ENCODE assay signal across 22 cellular contexts in genomic region chr10:3082290-3082689, GRCh38.
"Had no signal": no experiment of that assay in that cellular context is flagged by ENCODE, and none has a peak within 500 bp of the region (broad histone marks: within the 10 kb centered on the region; RNA-seq: fewer than 3 reads in every experiment).

No MANE protein-coding gene starts in this region.

- H2AFZ ChIP-seq: neural progenitor cell had no signal

- H3K4me3 Mint-ChIP-seq: mesothelial cell of epicardium; naive thymus-derived CD4-positive, alpha-beta T cell; nephron; neural progenitor cell; stimulated activated naive B cell treated with anti-CD40 and anti-IgM and Interleukin-4, amounts not matched to agents 10 μg/mL and 1 μg/mL and 100 μg/mL, for 72 hours; stimulated activated naive CD8-positive, alpha-beta T cell treated with anti-CD3 and anti-CD28 coated beads, Interleukin-15, Interleukin-2, amounts not matched to agents 100 ng/mL and 50 ng/mL, for 24 hours had no signal

- H3K4me2 ChIP-seq: neural progenitor cell had no signal

- H3K9me3 ChIP-seq: left lung, mucosa of descending colon, ovary, psoas muscle, thoracic aorta, transverse colon had no signal

- H3K4me1 ChIP-seq: left lung, psoas muscle had no signal

- H3K27ac Mint-ChIP-seq: mesothelial cell of epicardium; naive thymus-derived CD4-positive, alpha-beta T cell; nephron; neural progenitor cell; stimulated activated naive B cell treated with anti-CD40 and anti-IgM and Interleukin-4, amounts not matched to agents 10 μg/mL and 1 μg/mL and 100 μg/mL, for 72 hours; stimulated activated naive CD8-positive, alpha-beta T cell treated with anti-CD3 and anti-CD28 coated beads, Interleukin-15, Interleukin-2, amounts not matched to agents 100 ng/mL and 50 ng/mL, for 24 hours had no signal

- ATAC-seq: left cardiac atrium; left lung; naive thymus-derived CD4-positive, alpha-beta T cell; psoas muscle; right cardiac atrium; stimulated activated naive B cell treated with anti-CD40 and anti-IgM and Interleukin-4, amounts not matched to agents 10 μg/mL and 1 μg/mL and 100 μg/mL, for 72 hours had no signal

- H3K36me3 ChIP-seq: neural progenitor cell, ovary, transverse colon had no signal

- H3K27ac ChIP-seq: left lung, neural progenitor cell, ovary, psoas muscle, thoracic aorta, transverse colon had no signal

- H3K9ac ChIP-seq: neural progenitor cell had no signal

- DNase-seq: cortex of kidney; left cardiac atrium; mesenchymal stem cell; mucosa of descending colon; naive thymus-derived CD4-positive, alpha-beta T cell; nucleus accumbens; posterior cingulate gyrus; psoas muscle; right cardiac atrium; small intestine; stimulated activated CD4-positive, alpha-beta T cell treated with anti-CD3 and anti-CD28 coated beads, Interleukin-15, amount 100 ng/mL, for 24 hours; stimulated activated CD4-positive, alpha-beta T cell treated with anti-CD3 and anti-CD28 coated beads, Interleukin-2, amount 100 ng/mL, for 48 hours; stimulated activated naive B cell treated with anti-CD40 and anti-IgM and Interleukin-4, amounts not matched to agents 10 μg/mL and 1 μg/mL and 100 μg/mL, for 72 hours; transverse colon had no signal

- H3K4me3 ChIP-seq: left lung, mucosa of descending colon, neural progenitor cell, ovary, psoas muscle, thoracic aorta, transverse colon had no signal

- H3K36me3 Mint-ChIP-seq: neural progenitor cell had no signal

- H3K9me3 Mint-ChIP-seq: mesothelial cell of epicardium; naive thymus-derived CD4-positive, alpha-beta T cell; nephron; neural progenitor cell; stimulated activated naive B cell treated with anti-CD40 and anti-IgM and Interleukin-4, amounts not matched to agents 10 μg/mL and 1 μg/mL and 100 μg/mL, for 72 hours; stimulated activated naive CD8-positive, alpha-beta T cell treated with anti-CD3 and anti-CD28 coated beads, Interleukin-15, Interleukin-2, amounts not matched to agents 100 ng/mL and 50 ng/mL, for 24 hours had no signal

- H3K27me3 Mint-ChIP-seq: naive thymus-derived CD4-positive, alpha-beta T cell; stimulated activated naive B cell treated with anti-CD40 and anti-IgM and Interleukin-4, amounts not matched to agents 10 μg/mL and 1 μg/mL and 100 μg/mL, for 72 hours; stimulated activated naive CD8-positive, alpha-beta T cell treated with anti-CD3 and anti-CD28 coated beads, Interleukin-15, Interleukin-2, amounts not matched to agents 100 ng/mL and 50 ng/mL, for 24 hours had no signal

- FAIRE-seq: frontal cortex, small intestine had no signal

- H3K27me3 ChIP-seq: left lung, neural progenitor cell, ovary, transverse colon had no signal
